Comparison of ENCODE assay signal across 11 cellular contexts in genomic region chr22:42114721-42115120, GRCh38. TPM values are rescaled to one million over a fixed set of nuclear protein-coding genes. Genes with fewer than 3 reads are reported as not detected.
DNase-seq lines count a peak whose midpoint lies in the region; ATAC-seq and TF ChIP-seq lines count a peak whose summit lies in the region.
"Had no signal": no experiment of that assay in that cellular context is flagged by ENCODE, and none has a peak within 500 bp of the region (broad histone marks: within the 10 kb centered on the region; RNA-seq: fewer than 3 reads in every experiment).

No MANE protein-coding gene starts in this region.

- 91 to 98% methylated on average over 7 of the region's 7 CpGs for WGBS in heart right ventricle, 2 donors
- WGBS in right cardiac atrium, result 90% methylated on average over 7 of the region's 7 CpGs

- no peaks in the 10 kb centered on the region for H3K27me3 ChIP-seq in heart right ventricle
- no peaks in the 10 kb centered on the region for H3K27me3 ChIP-seq in right cardiac atrium (ENCODE audit: control insufficient read depth, insufficient read depth)
- no peaks in the 10 kb centered on the region for H3K27me3 ChIP-seq in PC-3 (ENCODE audit: low read length)

- in situ Hi-C loops in GM13976 (cut with MboI; ENCODE audit: low sequenced_read_pairs, unreplicated experiment), result no loop called here

- H3K9ac ChIP-seq in PC-3 (ENCODE audit: low read length), result no peak overlapping the region

- CTCF ChIA-PET in PC-3 (lab: Charles Lee), result no interaction called here

- TF ChIP-seq CTCF in heart right ventricle (IDR thresholded peaks at IDR 0.05) (peak in 5 of 9 donors; percentile 20 to 41 (median 26)), PC-3 (conservative IDR thresholded peaks at IDR 0.05; ENCODE audit: low read depth, low read length) (no peak), GM13976 (IDR thresholded peaks at IDR 0.05; ENCODE audit: borderline replicate concordance, control extremely low read depth, extremely low read depth, insufficient read depth, missing control alignments) (no peak)

- no peaks in the 10 kb centered on the region for H3F3A ChIP-seq in PC-3 (ENCODE audit: low read length, unreplicated experiment)

- intact Hi-C loops in heart right ventricle (cut with DNase I), result loop anchor here in 5 of 10 donors (5.0 to 10.0 kb wide), 2 partner anchors 147 to 150 kb away; partner anchors contain the start of gene SEPTIN3 (in 5 of the 5)
- intact Hi-C loops in right cardiac atrium (cut with DNase I), result no loop called here
- intact Hi-C loops in PC-3 (cut with micrococcal nuclease), result no loop called here
- intact Hi-C loops in posterior vena cava (cut with DNase I), result no loop called here

- H2AFZ ChIP-seq in PC-3 (ENCODE audit: low read length), result no peak overlapping the region

- no peaks in the 10 kb centered on the region for H3K9me2 ChIP-seq in PC-3 (replicated peaks; ENCODE audit: low read length)

- POLR2A ChIA-PET in PC-3 (lab: Charles Lee; ENCODE audit: unreplicated experiment), result no interaction called here

- H3K27ac ChIP-seq in heart right ventricle (no peak overlapping the region), right cardiac atrium (ENCODE audit: low read length) (no peak overlapping the region), PC-3 (ENCODE audit: low read length) (no peak overlapping the region)

- ATAC-seq in heart right ventricle (no peak), right cardiac atrium (no peak), PC-3 (no peak)
- ATAC-seq: activated T-cell treated with anti-CD3 and anti-CD28 coated beads, Interleukin-2, amount 50 U/mL, for 4 hours had no signal

- no peak overlapping the region for H3K4me2 ChIP-seq in PC-3 (ENCODE audit: low read length)

- no peaks in the 10 kb centered on the region for H4K20me1 ChIP-seq in PC-3 (ENCODE audit: low read length)

- H3K4me3 ChIP-seq in heart right ventricle (no peak overlapping the region), right cardiac atrium (ENCODE audit: low read length) (no peak overlapping the region), PC-3 (ENCODE audit: low read length) (no peak overlapping the region)

- no peaks in the 10 kb centered on the region for H3K4me1 ChIP-seq in heart right ventricle
- no peaks in the 10 kb centered on the region for H3K4me1 ChIP-seq in right cardiac atrium (ENCODE audit: control insufficient read depth, insufficient read depth, low read length)
- H3K4me1 ChIP-seq in PC-3 (ENCODE audit: insufficient read depth, low read length), result no peaks in the 10 kb centered on the region

- peaks cover 0 to 23% (median 13%) of the 10 kb centered on the region in 11 donors for H3K9me3 ChIP-seq in heart right ventricle
- H3K9me3 ChIP-seq in right cardiac atrium (ENCODE audit: control insufficient read depth, low read length), result no peaks in the 10 kb centered on the region
- no peaks in the 10 kb centered on the region for H3K9me3 ChIP-seq in PC-3 (ENCODE audit: low read length)

- DNase-seq in heart right ventricle, result no peak
- no peak for DNase-seq in right cardiac atrium
- peak; percentile 5 for DNase-seq in PC-3
- DNase-seq in fibroblast of gingiva (ENCODE audit: low read depth), result peak; percentile 18
- peak; percentile 33 for DNase-seq in superior temporal gyrus (ENCODE audit: extremely low spot score)
- no peak for DNase-seq in posterior vena cava (ENCODE audit: low spot score)
- DNase-seq in GM13976 (ENCODE audit: low spot score), result no peak
- no peak for DNase-seq in NCI-H2196 (lab: John Stamatoyannopoulos, UW; ENCODE audit: unreplicated experiment)
- DNase-seq: activated T-cell treated with anti-CD3 and anti-CD28 coated beads, Interleukin-2, amount 50 U/mL, for 4 hours; NCI-H1694 treated with DMSO at 0.1 percent for 48 hours; T-helper 1 cell had no signal

- H3K36me3 ChIP-seq in heart right ventricle (peaks cover 0 to 8% (median 0%) of the 10 kb centered on the region in 9 donors), PC-3 (ENCODE audit: low read depth, low read length) (no peaks in the 10 kb centered on the region; the same call in 1 of the 2 replicates)

- H3K79me2 ChIP-seq in PC-3 (ENCODE audit: low read length), result no peaks in the 10 kb centered on the region

- no TSS peak for BruUV-seq in PC-3 (replicated peaks; lab: Mats Ljungman, UMichigan)

RNA-seq across cellular contexts. Expression of gene CYP2D6, which starts 15.9 kb away (rescaled TPM):
- total RNA-seq in heart right ventricle, result under 1 TPM in 2 of 10 donors, not detected in 8; 0.12 to 0.17 TPM
- polyA plus RNA-seq in heart right ventricle, result under 1 TPM; 0.32 to 0.95 TPM
- total RNA-seq in right cardiac atrium, result under 1 TPM; 0.19 to 0.29 (median 0.23) TPM
- polyA plus RNA-seq in right cardiac atrium, result 0.29 TPM
- 0.52 and 0.55 TPM in 2 replicates for total RNA-seq in PC-3 (2014; rRNA removed)
- under 1 TPM; 0.37 to 0.48 TPM for total RNA-seq in posterior vena cava

RNA-seq across cellular contexts. Expression of gene NDUFA6, which starts 24.1 kb away (rescaled TPM):
- total RNA-seq in heart right ventricle (100 to 1,000 TPM; 179 to 344 (median 265) TPM), right cardiac atrium (100 to 1,000 TPM; 212 to 255 (median 231) TPM), PC-3 (2014; rRNA removed) (91.5 and 118 TPM in 2 replicates), posterior vena cava (10 to 100 TPM; 48.1 to 52.1 TPM)
- polyA plus RNA-seq in heart right ventricle (100 to 1,000 TPM; 369 to 479 TPM), right cardiac atrium (467 TPM)

RNA-seq across cellular contexts. Expression of gene SMDT1, which starts 35.2 kb away (rescaled TPM):
- total RNA-seq in heart right ventricle, result 100 to 1,000 TPM; 111 to 193 (median 128) TPM
- polyA plus RNA-seq in heart right ventricle, result 100 to 1,000 TPM; 151 to 197 TPM
- 100 to 1,000 TPM; 124 to 190 (median 153) TPM for total RNA-seq in right cardiac atrium
- 188 TPM for polyA plus RNA-seq in right cardiac atrium
- 17.5 and 18.3 TPM in 2 replicates for total RNA-seq in PC-3 (2014; rRNA removed)
- total RNA-seq in posterior vena cava, result 10 to 100 TPM; 63.9 to 67.2 TPM

RNA-seq across cellular contexts. Expression of gene PHETA2, which starts 40.7 kb away (rescaled TPM):
- total RNA-seq in heart right ventricle (1 to 10 TPM; 2.3 to 6.3 (median 2.9) TPM), right cardiac atrium (10 to 100 TPM in 1 of 4 donors, 1 to 10 TPM in 3; 7.4 to 11.5 (median 7.9) TPM), PC-3 (2014; rRNA removed) (0.04 TPM in 1 of 2 replicates, not detected in the other), posterior vena cava (10 to 100 TPM; 15.2 to 17.3 TPM)
- polyA plus RNA-seq in heart right ventricle (1 to 10 TPM; 5.1 to 7.0 TPM), right cardiac atrium (6.4 TPM)

RNA-seq across cellular contexts. Expression of gene NAGA, which starts 44.1 kb away (rescaled TPM):
- total RNA-seq in heart right ventricle (10 to 100 TPM in 7 of 10 donors, 1 to 10 TPM in 3; 7.3 to 34.8 (median 12.3) TPM), right cardiac atrium (10 to 100 TPM; 14.6 to 16.3 (median 15.4) TPM), PC-3 (2014; rRNA removed) (25.1 and 27.2 TPM in 2 replicates), posterior vena cava (10 to 100 TPM; 18.4 to 29.7 TPM)
- polyA plus RNA-seq in heart right ventricle (10 to 100 TPM in 1 of 2 donors, 1 to 10 TPM in 1; 6.6 to 13.0 TPM), right cardiac atrium (9.4 TPM)

Comparison
In these comparisons a context has a peak if more than half of its experiments do, and no peak if none do; other contexts are left out.
1. DNase-seq: peak in PC-3 (single experiment), fibroblast of gingiva (single experiment) and superior temporal gyrus (single experiment); none in heart right ventricle (0 of 2), right cardiac atrium (0 of 3), posterior vena cava (single experiment), GM13976 (single experiment) and NCI-H2196 (single experiment).
2. CTCF ChIP-seq: peak in heart right ventricle (5 of 9); none in PC-3 (single experiment) and GM13976 (single experiment).